In genomic region chr2:39781697-39782096, GRCh38 we compare ENCODE assay signal across 20 cellular contexts. TPM values are rescaled to one million over a fixed set of nuclear protein-coding genes. Genes with fewer than 3 reads are reported as not detected.
A peak's percentile ranks its signal among the peaks of the same experiment; 100 is the strongest.
DNase-seq lines count a peak whose midpoint lies in the region; ATAC-seq and TF ChIP-seq lines count a peak whose summit lies in the region.
"Had no signal": no experiment of that assay in that cellular context is flagged by ENCODE, and none has a peak within 500 bp of the region (broad histone marks: within the 10 kb centered on the region; RNA-seq: fewer than 3 reads in every experiment).

No MANE protein-coding gene starts in this region.

- CTCF ChIA-PET in OCI-LY7 (lab: Charles Lee; ENCODE audit: unreplicated experiment): no interaction called here

- TF ChIP-seq CTCF in OCI-LY7 (conservative IDR thresholded peaks at IDR 0.05; ENCODE audit: low read length) (no peak), fibroblast of villous mesenchyme (IDR thresholded peaks at IDR 0.05; ENCODE audit: insufficient read depth, low read depth, low read length) (no peak), chondrocyte (IDR thresholded peaks at IDR 0.05) (no peak)

- no peak overlapping the region for H3K4me3 Mint-ChIP-seq in stimulated activated effector memory CD8-positive, alpha-beta T cell treated with anti-CD3 and anti-CD28 coated beads, Interleukin-12 subunit alpha, Interleukin-12 subunit beta, amount 100 ng/mL, for 72 hours
- H3K4me3 Mint-ChIP-seq in chondrocyte (ENCODE audit: unreplicated experiment): no peak overlapping the region

- H3K27ac ChIP-seq in OCI-LY7 (ENCODE audit: low read depth, low read length, poor library complexity, severe bottlenecking): no peak overlapping the region
- H3K27ac ChIP-seq: suprapubic skin, WERI-Rb-1 had no signal

- peaks cover 12% of the 10 kb centered on the region for H3K36me3 Mint-ChIP-seq in stimulated activated effector memory CD8-positive, alpha-beta T cell treated with anti-CD3 and anti-CD28 coated beads, Interleukin-12 subunit alpha, Interleukin-12 subunit beta, amount 100 ng/mL, for 72 hours
- no peaks in the 10 kb centered on the region for H3K36me3 Mint-ChIP-seq in chondrocyte (ENCODE audit: low read depth)

- H3K27ac Mint-ChIP-seq in stimulated activated effector memory CD8-positive, alpha-beta T cell treated with anti-CD3 and anti-CD28 coated beads, Interleukin-12 subunit alpha, Interleukin-12 subunit beta, amount 100 ng/mL, for 72 hours: no peak overlapping the region
- no peak overlapping the region for H3K27ac Mint-ChIP-seq in chondrocyte (ENCODE audit: unreplicated experiment)

- no peaks in the 10 kb centered on the region for H4K20me1 ChIP-seq in OCI-LY7 (ENCODE audit: insufficient read depth, low read length)

- H3K36me3 ChIP-seq in OCI-LY7 (ENCODE audit: insufficient read depth, low read length): peaks cover 10% of the 10 kb centered on the region
- H3K36me3 ChIP-seq: suprapubic skin had no signal

- POLR2A ChIA-PET in OCI-LY7 (lab: Charles Lee): no interaction called here

- H3K9me3 Mint-ChIP-seq in stimulated activated effector memory CD8-positive, alpha-beta T cell treated with anti-CD3 and anti-CD28 coated beads, Interleukin-12 subunit alpha, Interleukin-12 subunit beta, amount 100 ng/mL, for 72 hours: no peaks in the 10 kb centered on the region
- no peaks in the 10 kb centered on the region for H3K9me3 Mint-ChIP-seq in chondrocyte (ENCODE audit: low read depth)

- H3K4me3 ChIP-seq in OCI-LY7 (ENCODE audit: low read depth, low read length, poor library complexity, severe bottlenecking) (peak overlapping the region; percentile 35), fibroblast of villous mesenchyme (ENCODE audit: low read depth, low read length) (no peak overlapping the region), skeletal muscle cell (ENCODE audit: low read depth, low read length) (no peak overlapping the region)
- H3K4me3 ChIP-seq: suprapubic skin had no signal

- peak overlapping the region; percentile 71; the same call in 1 of the 2 replicates for H2AFZ ChIP-seq in OCI-LY7 (ENCODE audit: low read length)

- no peaks in the 10 kb centered on the region for H3K9me2 ChIP-seq in OCI-LY7 (ENCODE audit: insufficient read depth, low read length)

- peaks cover under 1% of the 10 kb centered on the region; the same call in 1 of the 2 replicates for H3K9me3 ChIP-seq in OCI-LY7 (ENCODE audit: low read length)
- H3K9me3 ChIP-seq: suprapubic skin had no signal

- peak overlapping the region; percentile 59 for H3K4me2 ChIP-seq in OCI-LY7 (ENCODE audit: low read length)

- H3K4me1 Mint-ChIP-seq in stimulated activated effector memory CD8-positive, alpha-beta T cell treated with anti-CD3 and anti-CD28 coated beads, Interleukin-12 subunit alpha, Interleukin-12 subunit beta, amount 100 ng/mL, for 72 hours: peaks cover 49% of the 10 kb centered on the region
- peaks cover 48% of the 10 kb centered on the region for H3K4me1 Mint-ChIP-seq in chondrocyte (ENCODE audit: low read depth)

- peaks cover 31% of the 10 kb centered on the region for H3K4me1 ChIP-seq in OCI-LY7 (ENCODE audit: insufficient read depth, low read length, poor library complexity, severe bottlenecking)

- intact Hi-C loops in OCI-LY7 (cut with micrococcal nuclease; ENCODE audit: unreplicated experiment): no loop called here

- H3K79me2 ChIP-seq in OCI-LY7 (ENCODE audit: insufficient read depth, low read depth, low read length): peaks cover 21% of the 10 kb centered on the region

- H3K27me3 Mint-ChIP-seq in chondrocyte (ENCODE audit: low read depth): no peaks in the 10 kb centered on the region

- no TSS peak for BruUV-seq in OCI-LY7 (replicated peaks; lab: Mats Ljungman, UMichigan)

- DNase-seq in LHCN-M2 (ENCODE audit: low read depth): peak; percentile 12
- no peak for DNase-seq in OCI-LY7 (ENCODE audit: low spot score)
- peak; percentile 31 for DNase-seq in fibroblast of villous mesenchyme (ENCODE audit: low read depth)
- DNase-seq in skeletal muscle cell (ENCODE audit: low read depth): peak; percentile 57
- DNase-seq in stimulated activated effector memory CD8-positive, alpha-beta T cell treated with anti-CD3 and anti-CD28 coated beads, Interleukin-12 subunit alpha, Interleukin-12 subunit beta, amount 100 ng/mL, for 72 hours (ENCODE audit: low spot score in 2 of 2): no peak
- DNase-seq in CD1c-positive myeloid dendritic cell (ENCODE audit: extremely low spot score): no peak
- DNase-seq in chondrocyte (ENCODE audit: low spot score): no peak
- DNase-seq: activated CD4-positive, alpha-beta T cell treated with anti-CD3 and anti-CD28 coated beads, Interleukin-2, amount 50 U/mL, for 4 hours; activated naive CD4-positive, alpha-beta T cell treated with anti-CD3 and anti-CD28 coated beads, Interleukin-2, amount 50 U/mL, for 16 hours; DMS153; glutamatergic neuron; left ventricle myocardium superior; NCI-H1694 treated with DMSO at 0.1 percent for 48 hours; NCI-H345; NK-92 treated with Interleukin-12 subunit alpha and Interleukin-12 subunit beta, amount 100 ng/mL, for 24 hours; posterior cingulate gyrus; stimulated activated CD8-positive, alpha-beta memory T cell treated with anti-CD3 and anti-CD28 coated beads, Interleukin-4, amount 100 ng/mL, for 48 hours; T-helper 1 cell; WERI-Rb-1 had no signal

- ATAC-seq in stimulated activated effector memory CD8-positive, alpha-beta T cell treated with anti-CD3 and anti-CD28 coated beads, Interleukin-12 subunit alpha, Interleukin-12 subunit beta, amount 100 ng/mL, for 72 hours: no peak
- ATAC-seq: left ventricle myocardium superior had no signal

RNA-seq across cellular contexts. Expression of gene THUMPD2, which starts 2.6 kb away (rescaled TPM):
- total RNA-seq in LHCN-M2 (2014; rRNA removed) (10.5 and 14.0 TPM in 2 replicates), OCI-LY7 (2022) (18.3 and 18.4 TPM in 2 replicates), fibroblast of villous mesenchyme (8.1 and 10.8 TPM in 2 replicates), chondrocyte (7.7 to 13.1 TPM (median 8.2 TPM) in 3 replicates)
- 5.6 TPM for polyA plus RNA-seq in LHCN-M2 (2012)
- 21.4 and 24.6 TPM in 2 replicates for total RNA-seq in OCI-LY7 (2014; rRNA removed; shearing (Covaris generic))

Comparison
In these comparisons a context has a peak if more than half of its experiments do, and no peak if none do; other contexts are left out.
1. DNase-seq: peak in LHCN-M2 (single experiment), fibroblast of villous mesenchyme (single experiment) and skeletal muscle cell (single experiment); none in OCI-LY7 (single experiment), stimulated activated effector memory CD8-positive, alpha-beta T cell treated with anti-CD3 and anti-CD28 coated beads, Interleukin-12 subunit alpha, Interleukin-12 subunit beta, amount 100 ng/mL, for 72 hours (0 of 2), CD1c-positive myeloid dendritic cell (single experiment) and chondrocyte (single experiment).